Comparison of ENCODE assay signal across 9 cellular contexts in genomic region chr3:39147374-39147709, GRCh38. TPM values are rescaled to one million over a fixed set of nuclear protein-coding genes. Genes with fewer than 3 reads are reported as not detected.
DNase-seq lines count a peak whose midpoint lies in the region; ATAC-seq and TF ChIP-seq lines count a peak whose summit lies in the region.
"Had no signal": no experiment of that assay in that cellular context is flagged by ENCODE, and none has a peak within 500 bp of the region (broad histone marks: within the 10 kb centered on the region; RNA-seq: fewer than 3 reads in every experiment).

No MANE protein-coding gene starts in this region.

- peaks cover 65% of the 10 kb centered on the region for H3K79me2 ChIP-seq in MM.1S (ENCODE audit: low read length)

- H3K27me3 ChIP-seq in MM.1S (replicated peaks; ENCODE audit: insufficient read depth, low read length) = no peaks in the 10 kb centered on the region
- H3K27me3 ChIP-seq in skeletal muscle tissue (ENCODE audit: control insufficient read depth in 3 of 3, insufficient read depth in 3 of 3, low read length in 3 of 3) = no peaks in the 10 kb centered on the region

- peaks cover 49% of the 10 kb centered on the region for H3K4me1 ChIP-seq in MM.1S (ENCODE audit: low read length)
- H3K4me1 ChIP-seq in skeletal muscle tissue (ENCODE audit: control insufficient read depth in 3 of 3, insufficient read depth in 3 of 3, low read length in 3 of 3) = peaks cover 76 to 85% (median 85%) of the 10 kb centered on the region in 3 donors

- H3K27me3 Mint-ChIP-seq in endothelial cell (ENCODE audit: unreplicated experiment) = peaks cover 26% of the 10 kb centered on the region

- H3K36me3 ChIP-seq in MM.1S (replicated peaks; ENCODE audit: insufficient read depth, low read length) = peaks cover 2% of the 10 kb centered on the region; the same call in 1 of the 2 replicates
- peaks cover 39 to 42% (median 41%) of the 10 kb centered on the region in 3 donors for H3K36me3 ChIP-seq in skeletal muscle tissue (ENCODE audit: control insufficient read depth in 3 of 3, insufficient read depth in 3 of 3, low read length in 3 of 3)

- H3F3A ChIP-seq in MM.1S (ENCODE audit: insufficient read depth, low read length) = peaks cover 29% of the 10 kb centered on the region

- H3K9ac ChIP-seq in MM.1S (ENCODE audit: low read length) (peak overlapping the region; percentile 31; the same call in 1 of the 2 replicates), skeletal muscle tissue (ENCODE audit: low read depth in 1 of 3, low read length in 3 of 3) (peak overlapping the region in 2 of 3 donors; percentile 66 to 76)

- peaks cover 47% of the 10 kb centered on the region for H3K36me3 Mint-ChIP-seq in endothelial cell (ENCODE audit: low read depth, unreplicated experiment)

- H2AFZ ChIP-seq in MM.1S (ENCODE audit: low read length) = no peak overlapping the region

- no peaks in the 10 kb centered on the region for H3K9me3 ChIP-seq in MM.1S (replicated peaks; ENCODE audit: insufficient read depth, low read length)
- no peaks in the 10 kb centered on the region for H3K9me3 ChIP-seq in skeletal muscle tissue (ENCODE audit: control insufficient read depth in 3 of 3, low read length in 3 of 3)

- H3K27ac ChIP-seq in MM.1S (ENCODE audit: low read length) = peak overlapping the region; percentile 55; the same call in 1 of the 2 replicates
- peak overlapping the region; percentile 99 for H3K27ac ChIP-seq in skeletal muscle tissue (ENCODE audit: low read depth, low read length)

- H3K4me3 Mint-ChIP-seq in endothelial cell (ENCODE audit: unreplicated experiment) = peak overlapping the region; percentile 70

- H3K9me3 Mint-ChIP-seq in endothelial cell (ENCODE audit: unreplicated experiment) = no peaks in the 10 kb centered on the region

- H3K4me2 ChIP-seq in MM.1S (ENCODE audit: low read depth, low read length) = peak overlapping the region; percentile 84

- DNase-seq in MM.1S (no peak), endothelial cell (ENCODE audit: low spot score) (no peak), ACHN (no peak), NCI-H2171 treated with DMSO at 0.1 percent for 48 hours (lab: John Stamatoyannopoulos, UW) (no peak)

- no peaks in the 10 kb centered on the region for H3K9me2 ChIP-seq in MM.1S (replicated peaks; ENCODE audit: insufficient read depth, low read length)

- peak overlapping the region; percentile 99 for H3K27ac Mint-ChIP-seq in endothelial cell (ENCODE audit: unreplicated experiment)

- in situ Hi-C loops in ACHN (cut with HindIII; ENCODE audit: low pct_ligation_motif_present, low pct_unique_long_range_greater_than_20kb, low sequenced_read_pairs) = no loop called here

- H3K4me3 ChIP-seq in MM.1S (ENCODE audit: low read length) = peak overlapping the region; percentile 31; the same call in 1 of the 2 replicates
- H3K4me3 ChIP-seq in skeletal muscle tissue (ENCODE audit: low read length in 3 of 3) = peak overlapping the region; percentile 10 to 65 (median 37)

- no peaks in the 10 kb centered on the region for H4K20me1 ChIP-seq in MM.1S (ENCODE audit: insufficient read depth, low read length)

- no peak for TF ChIP-seq CTCF in MM.1S (IDR thresholded peaks at IDR 0.05; ENCODE audit: low read length)
- TF ChIP-seq CTCF in endothelial cell (IDR thresholded peaks at IDR 0.05; ENCODE audit: unreplicated experiment) = no peak

- ATAC-seq in GM19043 (IDR thresholded peaks at IDR 0.05; ENCODE audit: low read depth, unreplicated experiment) (peak; percentile 3), HG03025 (IDR thresholded peaks at IDR 0.05; ENCODE audit: low FRiP score, unreplicated experiment) (no peak), HG02981 (IDR thresholded peaks at IDR 0.05; ENCODE audit: unreplicated experiment) (no peak)

- peaks cover 78% of the 10 kb centered on the region for H3K4me1 Mint-ChIP-seq in endothelial cell (ENCODE audit: unreplicated experiment)

RNA-seq across cellular contexts. Expression of gene CSRNP1, which starts 6.0 kb away (rescaled TPM):
- 20.8 TPM for total RNA-seq in endothelial cell (ENCODE audit: unreplicated experiment)
- total RNA-seq in skeletal muscle tissue = 8.9 TPM

RNA-seq across cellular contexts. Expression of gene TTC21A, which starts 39.9 kb away (rescaled TPM):
- 41.7 TPM for total RNA-seq in endothelial cell (ENCODE audit: unreplicated experiment)
- 1.0 TPM for total RNA-seq in skeletal muscle tissue

RNA-seq across cellular contexts. Expression of gene GORASP1, which starts 39.9 kb away (rescaled TPM):
- total RNA-seq in endothelial cell (ENCODE audit: unreplicated experiment) (130 TPM), skeletal muscle tissue (11.5 TPM)

RNA-seq across cellular contexts. Expression of gene XIRP1, which starts 45.1 kb away (rescaled TPM):
- total RNA-seq in endothelial cell (ENCODE audit: unreplicated experiment) (0.21 TPM), skeletal muscle tissue (30.8 TPM)
- total RNA-seq: pulmonary artery endothelial cell had no signal

Comparison
In these comparisons a context has a peak if more than half of its experiments do, and no peak if none do; other contexts are left out.
1. RNA of gene TTC21A, which starts 39.9 kb away (total RNA-seq): 41.7 TPM in endothelial cell (single experiment); 1.0 TPM in skeletal muscle tissue (single experiment); every median in the first group is over 10 times any median in the second.
2. RNA of gene GORASP1, which starts 39.9 kb away (total RNA-seq): 130 TPM in endothelial cell (single experiment); 11.5 TPM in skeletal muscle tissue (single experiment); every median in the first group is over 10 times any median in the second.